Comparison of ENCODE assay signal across 21 cellular contexts in the genomic region with DNA sequence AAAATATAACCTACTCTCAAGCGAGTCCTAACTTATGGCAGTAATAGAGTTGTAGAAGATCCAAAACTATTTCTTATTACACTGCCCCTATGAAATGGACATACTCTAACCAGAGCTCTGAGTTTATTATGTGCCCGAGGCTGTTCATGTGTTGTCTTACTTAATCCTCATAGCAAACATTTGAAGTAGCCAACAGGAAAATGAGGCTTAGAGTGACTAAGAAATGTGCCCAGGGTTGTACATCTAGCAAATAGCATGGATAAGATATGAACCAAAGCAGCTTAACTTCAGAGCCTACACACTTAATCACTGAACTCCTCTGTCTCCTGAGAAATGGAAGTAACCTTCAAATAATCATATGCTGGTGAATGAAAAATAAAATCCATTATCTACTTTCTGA.
"Had no signal": no experiment of that assay in that cellular context is flagged by ENCODE, and none has a peak within 500 bp of the region (broad histone marks: within the 10 kb centered on the region; RNA-seq: fewer than 3 reads in every experiment).

No MANE protein-coding gene starts in this region.

- H3K27ac ChIP-seq: foreskin keratinocyte, lower lobe of right lung, neural progenitor cell, spleen, testis, upper lobe of right lung had no signal

- H3K27me3 ChIP-seq: foreskin keratinocyte, neural progenitor cell, spleen, testis, upper lobe of right lung had no signal

- DNase-seq: activated CD4-positive, alpha-beta memory T cell treated with anti-CD3 and anti-CD28 coated beads for 36 hours; activated CD4-positive, alpha-beta T cell treated with anti-CD3 and anti-CD28 coated beads for 48 hours; activated CD4-positive, CD25-positive, alpha-beta regulatory T cell; activated naive CD4-positive, alpha-beta T cell treated with anti-CD3 and anti-CD28 coated beads for 36 hours; activated naive CD8-positive, alpha-beta T cell treated with anti-CD3 and anti-CD28 coated beads, Interleukin-2, amount 10 ng/mL, durations not matched to agents 7 days and 5 days; activated T-cell treated with anti-CD3 and anti-CD28 coated beads, Interleukin-2, amount 50 U/mL, for 48 hours; effector CD4-positive, alpha-beta T cell; lower lobe of right lung; naive thymus-derived CD8-positive, alpha-beta T cell; posterior cingulate gyrus; spleen; stimulated activated CD4-positive, alpha-beta T cell treated with anti-CD3 and anti-CD28 coated beads, Interleukin-4, amount 100 ng/mL, for 1 hour; stimulated activated naive CD4-positive, alpha-beta T cell; T-cell; T-helper 9 cell; testis; upper lobe of right lung had no signal

- H3K9me3 ChIP-seq: lower lobe of right lung, spleen, testis, upper lobe of right lung had no signal

- H3K36me3 ChIP-seq: lower lobe of right lung, neural progenitor cell, spleen, upper lobe of right lung had no signal

- ATAC-seq: foreskin keratinocyte; left lobe of liver; lower lobe of right lung; naive thymus-derived CD8-positive, alpha-beta T cell; T-cell; upper lobe of right lung had no signal

- H3K4me1 ChIP-seq: foreskin keratinocyte, lower lobe of right lung, neural progenitor cell, spleen, testis, upper lobe of right lung had no signal

- FAIRE-seq: endometrium had no signal

- H3K4me3 ChIP-seq: lower lobe of right lung, neural progenitor cell, spleen, testis, upper lobe of right lung had no signal
